1 cellular context compared by ENCODE assay signal in genomic region chr14:22814945-22815713, GRCh38.
A peak's percentile ranks its signal among the peaks of the same experiment; 100 is the strongest.
TF ChIP-seq lines count a peak whose summit lies in the region.

TSS of gene SLC7A7 (minus strand) at chr14:22815435. CDS start at chr14:22813398, 2,037 bp downstream.

TF ChIP-seq in GM12878, 131 proteins besides CTCF, POLR2A, EP300 and RAD21 (continued from another document and continues in another):
- TF ChIP-seq RB1 (IDR thresholded peaks at IDR 0.05; ENCODE audit: borderline replicate concordance) (no peak), PAX5 (IDR thresholded peaks at IDR 0.05; ENCODE audit: borderline replicate concordance, low read depth, low read length) (no peak), HDGF (IDR thresholded peaks at IDR 0.05) (peak; percentile 33; the same call in 1 of the 2 replicates), HDAC2 (IDR thresholded peaks at IDR 0.05) (no peak), ATF3 (IDR thresholded peaks at IDR 0.05; ENCODE audit: borderline replicate concordance, extremely low read depth, low read depth, low read length) (no peak), POU2F2 (IDR thresholded peaks at IDR 0.05; ENCODE audit: borderline replicate concordance, low read depth, low read length) (no peak), IRF3 (IDR thresholded peaks at IDR 0.05) (no peak), IKZF2 (IDR thresholded peaks at IDR 0.05) (peak in 1 of 2 experiments; percentile 35; a peak in 1 of 4 replicates), E4F1 (IDR thresholded peaks at IDR 0.05; ENCODE audit: borderline replicate concordance, partially characterized antibody) (no peak), CHD2 (IDR thresholded peaks at IDR 0.05; ENCODE audit: borderline replicate concordance, low read depth, low read length) (peak; percentile 46; the same call in 1 of the 2 replicates), EED (IDR thresholded peaks at IDR 0.05; ENCODE audit: low read depth) (0 out of 2 replicates have a peak, but pooled peaks have one; percentile 14), CBFB (IDR thresholded peaks at IDR 0.05; ENCODE audit: low read depth) (no peak), NRF1 (conservative IDR thresholded peaks at IDR 0.05; ENCODE audit: low read depth, low read length) (no peak), IKZF1 (conservative IDR thresholded peaks at IDR 0.05) (peak; percentile 53), SMAD5 (IDR thresholded peaks at IDR 0.05; ENCODE audit: low read depth) (no peak), SIN3A (IDR thresholded peaks at IDR 0.05; ENCODE audit: low read depth, low read length) (no peak), MEF2A (IDR thresholded peaks at IDR 0.05; ENCODE audit: insufficient read depth, low read depth, low read length) (no peak), NFXL1 (IDR thresholded peaks at IDR 0.05; ENCODE audit: borderline replicate concordance) (no peak), ZBTB4 (CRISPR knock-in tag; IDR thresholded peaks at IDR 0.05) (no peak), ZBTB11 (CRISPR knock-in tag; IDR thresholded peaks at IDR 0.05) (no peak), NFIC (IDR thresholded peaks at IDR 0.05; ENCODE audit: low read depth, low read length) (no peak), MAX (IDR thresholded peaks at IDR 0.05; ENCODE audit: low read depth, low read length) (no peak), RAD51 (IDR thresholded peaks at IDR 0.05) (no peak), BCLAF1 (IDR thresholded peaks at IDR 0.05) (no peak), HDAC6 (IDR thresholded peaks at IDR 0.05; ENCODE audit: unreplicated experiment) (no peak), BHLHE40 (IDR thresholded peaks at IDR 0.05; ENCODE audit: borderline replicate concordance in 1 of 2, low read depth in 2 of 2, low read length in 1 of 2) (no peak), DPF2 (IDR thresholded peaks at IDR 0.05) (peak; percentile 13; the same call in 1 of the 2 replicates), TAF1 (IDR thresholded peaks at IDR 0.05; ENCODE audit: borderline replicate concordance, low read depth, low read length) (no peak), E2F8 (IDR thresholded peaks at IDR 0.05; ENCODE audit: low read depth, partially characterized antibody) (no peak), ZNF207 (IDR thresholded peaks at IDR 0.05; ENCODE audit: borderline replicate concordance) (no peak), MTA2 (IDR thresholded peaks at IDR 0.05; ENCODE audit: low read depth) (no peak; the same call in 1 of the 2 replicates), RCOR1 (conservative IDR thresholded peaks at IDR 0.05; ENCODE audit: low read depth, low read length) (no peak), PRDM15 (CRISPR knock-in tag; IDR thresholded peaks at IDR 0.05) (no peak)
